Comparison of ENCODE assay signal across 8 cellular contexts in genomic region chr1:27392778-27393635, GRCh38. TPM values are rescaled to one million over a fixed set of nuclear protein-coding genes. Genes with fewer than 3 reads are reported as not detected.
DNase-seq lines count a peak whose midpoint lies in the region; ATAC-seq and TF ChIP-seq lines count a peak whose summit lies in the region.

No MANE protein-coding gene starts in this region.

- no peaks in the 10 kb centered on the region for H3K9me3 Mint-ChIP-seq in neural crest cell

- intact Hi-C loops in dorsolateral prefrontal cortex (cut with DNase I): loop anchor here (5.0 to 10.0 kb wide), 5 partner anchors 36 to 288 kb away; no protein-coding TSS in a partner anchor

- no peaks in the 10 kb centered on the region for H4K20me1 ChIP-seq in Karpas-422 (ENCODE audit: insufficient read depth, low read depth, low read length)

- no peaks in the 10 kb centered on the region for H3K27me3 ChIP-seq in Karpas-422 (ENCODE audit: low read length)
- H3K27me3 ChIP-seq in dorsolateral prefrontal cortex: no peaks in the 10 kb centered on the region

- peaks cover 25% of the 10 kb centered on the region for H3K4me1 Mint-ChIP-seq in neural crest cell

- H3K4me3 Mint-ChIP-seq in neural crest cell: peak overlapping the region; percentile 94

- peaks cover 29% of the 10 kb centered on the region for H3K4me1 ChIP-seq in Karpas-422 (ENCODE audit: low read length)

- H3K27ac ChIP-seq in Karpas-422 (ENCODE audit: low read length) (no peak overlapping the region), dorsolateral prefrontal cortex (peak overlapping the region in 39 of 59 donors; percentile 15 to 92 (median 69))

- peak overlapping the region; percentile 97 for H2AFZ ChIP-seq in Karpas-422 (ENCODE audit: low read length)

- H3K36me3 ChIP-seq in Karpas-422 (ENCODE audit: insufficient read depth, low read length): no peaks in the 10 kb centered on the region

- DNase-seq in GM12864 (ENCODE audit: low read depth) (no peak), Karpas-422 (peak; percentile 60), dorsolateral prefrontal cortex (peak in 2 of 10 donors; percentile 57 to 70), neural crest cell (ENCODE audit: low read depth, low spot score) (no peak), iPS-NIHi11 (ENCODE audit: low spot score) (no peak)

- no peaks in the 10 kb centered on the region for H3K9me3 ChIP-seq in Karpas-422 (ENCODE audit: low read length)

- TF ChIP-seq CTCF in GM12864 (IDR thresholded peaks at IDR 0.05; ENCODE audit: low read depth, low read length, missing control alignments) (peak; percentile 28), dorsolateral prefrontal cortex (IDR thresholded peaks at IDR 0.05 in 54 of 56, conservative IDR thresholded peaks at IDR 0.05 in 2 of 56; ENCODE audit: low read depth in 1 of 56, partially characterized antibody in 56 of 56) (no peak), neural crest cell (conservative IDR thresholded peaks at IDR 0.05) (no peak)

- peaks cover 5% of the 10 kb centered on the region for H3K27me3 Mint-ChIP-seq in neural crest cell (ENCODE audit: low read depth)

- peak overlapping the region; percentile 98 for H3K4me2 ChIP-seq in Karpas-422 (ENCODE audit: low read depth, low read length, poor library complexity, severe bottlenecking)

- H3K9ac ChIP-seq in Karpas-422 (ENCODE audit: low read length): peak overlapping the region; percentile 90

- peak overlapping the region; percentile 94 for H3K27ac Mint-ChIP-seq in neural crest cell (ENCODE audit: unreplicated experiment)

- H3K9me2 ChIP-seq in Karpas-422 (replicated peaks; ENCODE audit: insufficient read depth, low read length): no peaks in the 10 kb centered on the region

- peaks cover 5% of the 10 kb centered on the region; the same call in 1 of the 2 replicates for H3K79me2 ChIP-seq in Karpas-422 (ENCODE audit: low read length)

- no peaks in the 10 kb centered on the region for H3K36me3 Mint-ChIP-seq in neural crest cell (ENCODE audit: low read depth)

- ATAC-seq in GM21526 (IDR thresholded peaks at IDR 0.05; ENCODE audit: low FRiP score, unreplicated experiment) (no peak), GM19452 (IDR thresholded peaks at IDR 0.05; ENCODE audit: unreplicated experiment) (no peak), GM19035 (IDR thresholded peaks at IDR 0.05; ENCODE audit: unreplicated experiment) (no peak)

- H3K4me3 ChIP-seq in GM12864 (ENCODE audit: low read depth, low read length) (peak overlapping the region; percentile 62), Karpas-422 (ENCODE audit: low read length) (peak overlapping the region; percentile 96), dorsolateral prefrontal cortex (peak overlapping the region; percentile 41 to 82 (median 68))

RNA-seq across cellular contexts. Expression of gene GPR3, which starts 0.6 kb away (rescaled TPM):
- 3.6 and 3.7 TPM in 2 replicates for total RNA-seq in Karpas-422 (2014; rRNA removed; shearing (Covaris generic); ENCODE audit: low replicate concordance)
- total RNA-seq in dorsolateral prefrontal cortex: 10 to 100 TPM in 1 of 120 experiments, 1 to 10 TPM in 106, under 1 TPM in 13; 0.29 to 10.1 (median 2.2) TPM
- 6.1 and 7.0 TPM in 2 replicates for total RNA-seq in neural crest cell

RNA-seq across cellular contexts. Expression of gene CD164L2, which starts 9.9 kb away (rescaled TPM):
- total RNA-seq in Karpas-422 (2014; rRNA removed; shearing (Covaris generic); ENCODE audit: low replicate concordance): 0.22 TPM in 1 of 2 replicates, not detected in the other
- total RNA-seq in dorsolateral prefrontal cortex (1 to 10 TPM in 5 of 120 experiments, under 1 TPM in 30, not detected in 85; 0.24 to 1.6 (median 0.59) TPM), neural crest cell (not detected in 2 replicates)

RNA-seq across cellular contexts. Expression of gene FCN3, which starts 18.4 kb away (rescaled TPM):
- total RNA-seq in Karpas-422 (2014; rRNA removed; shearing (Covaris generic); ENCODE audit: low replicate concordance): not detected in 2 replicates
- 1 to 10 TPM in 17 of 120 experiments, under 1 TPM in 38, not detected in 65; 0.38 to 2.3 (median 0.74) TPM for total RNA-seq in dorsolateral prefrontal cortex
- not detected in 2 replicates for total RNA-seq in neural crest cell

RNA-seq across cellular contexts. Expression of gene MAP3K6, which starts 26.2 kb away (rescaled TPM):
- 3.0 and 5.2 TPM in 2 replicates for total RNA-seq in Karpas-422 (2014; rRNA removed; shearing (Covaris generic); ENCODE audit: low replicate concordance)
- total RNA-seq in dorsolateral prefrontal cortex (10 to 100 TPM in 116 of 120 experiments, 1 to 10 TPM in 4; 8.7 to 37.4 (median 18.7) TPM), neural crest cell (12.9 and 13.6 TPM in 2 replicates)

RNA-seq across cellular contexts. Expression of gene SYTL1, which starts 51.2 kb away (rescaled TPM):
- total RNA-seq in Karpas-422 (2014; rRNA removed; shearing (Covaris generic); ENCODE audit: low replicate concordance): 35.6 and 119 TPM in 2 replicates
- 1 to 10 TPM in 98 of 120 experiments, under 1 TPM in 22; 0.37 to 5.3 (median 2.2) TPM for total RNA-seq in dorsolateral prefrontal cortex
- total RNA-seq in neural crest cell: 0.72 and 1.4 TPM in 2 replicates
